10 cellular contexts compared by ENCODE assay signal in the genomic region with DNA sequence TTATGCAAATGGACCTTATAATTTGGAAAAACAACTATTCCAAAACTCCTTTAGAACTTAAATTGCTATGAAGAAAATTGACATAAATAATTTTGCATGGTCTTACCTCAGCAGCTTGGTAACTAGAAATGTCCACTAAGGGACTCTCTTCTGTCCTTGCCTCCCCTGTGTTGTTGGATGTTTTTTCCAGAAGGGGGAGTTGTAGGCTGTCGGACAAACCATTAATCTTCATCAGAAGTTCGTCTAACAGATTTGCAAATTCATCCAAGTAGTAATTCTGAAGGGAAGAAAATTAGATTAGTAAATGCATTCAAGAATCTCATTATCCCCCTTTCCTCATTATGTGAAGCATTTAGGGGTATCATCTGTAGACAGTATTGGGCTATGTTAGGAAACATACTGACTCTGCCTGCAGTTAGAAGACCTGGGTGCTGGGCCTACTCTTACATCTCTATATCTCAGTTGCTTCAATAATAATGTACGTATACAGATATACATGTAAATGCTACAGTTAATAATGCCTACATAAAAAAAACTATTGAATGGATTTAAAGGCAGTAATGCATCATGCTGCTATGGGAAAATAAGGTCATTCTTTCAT.
DNase-seq lines count a peak whose midpoint lies in the region; ATAC-seq, FAIRE-seq and TF ChIP-seq lines count a peak whose summit lies in the region.
"Had no signal": no experiment of that assay in that cellular context is flagged by ENCODE, and none has a peak within 500 bp of the region (broad histone marks: within the 10 kb centered on the region; RNA-seq: fewer than 3 reads in every experiment).

No MANE protein-coding gene starts in this region.

- H2AFZ ChIP-seq in K562 (ENCODE audit: low read depth, low read length) (no peak overlapping the region), HepG2 (ENCODE audit: low read length) (no peak overlapping the region)

- no peak for TF ChIP-seq POLR2A in NB4 (IDR thresholded peaks at IDR 0.05; ENCODE audit: extremely low read depth, insufficient read length)
- TF ChIP-seq POLR2A in K562 (conservative IDR thresholded peaks at IDR 0.05) = no peak
- no peak for TF ChIP-seq POLR2A in HepG2 (IDR thresholded peaks at IDR 0.05; ENCODE audit: insufficient read depth in 1 of 2, low read depth in 2 of 2, low read length in 2 of 2)

- H3F3A ChIP-seq in DOHH2 (ENCODE audit: control insufficient read depth, insufficient read depth) = no peaks in the 10 kb centered on the region

- no peaks in the 10 kb centered on the region for H3K9me1 ChIP-seq in K562 (ENCODE audit: control insufficient read depth, insufficient read depth, low read length)

- BruUV-seq in K562 (replicated peaks; lab: Mats Ljungman, UMichigan) (no TSS peak), HepG2 (replicated peaks; lab: Mats Ljungman, UMichigan) (no TSS peak)

- FAIRE-seq in K562 (lab: Jason Lieb, UNC) (peak; percentile 46), HepG2 (lab: Jason Lieb, UNC) (peak; percentile 56)

- CTCF ChIA-PET in K562 (lab: Yijun Ruan, JAX; ENCODE audit: low intra/inter-chr PET ratio) = no interaction called here
- CTCF ChIA-PET in HepG2 (lab: Yijun Ruan, JAX; ENCODE audit: low intra/inter-chr PET ratio, low total read pairs) = interaction anchor here (1.7 kb wide), 1 partner anchor 27 kb away, joined by 16 read pairs; no protein-coding TSS in a partner anchor

- 0% methylated on average over 3 of the region's 3 CpGs for WGBS in K562 (ENCODE audit: insufficient coverage, low coverage, missing lambda C conversion rate)
- 62% methylated on average over 3 of the region's 3 CpGs for WGBS in HepG2 (ENCODE audit: low lambda C conversion rate)

- peak; percentile 78 for ATAC-seq in K562
- peak; percentile 89 for ATAC-seq in HepG2
- ATAC-seq in HG03378 (IDR thresholded peaks at IDR 0.05; ENCODE audit: unreplicated experiment) = no peak
- ATAC-seq: stimulated activated naive CD8-positive, alpha-beta T cell treated with anti-CD3 and anti-CD28 coated beads, Interleukin-15, amount 100 ng/mL, for 72 hours had no signal

- POLR2A ChIA-PET in K562 (lab: Yijun Ruan, JAX) (no interaction called here), HepG2 (lab: Yijun Ruan, JAX) (no interaction called here)

- H3K27me3 ChIP-seq in DOHH2 (ENCODE audit: control insufficient read depth, low read length) = no peaks in the 10 kb centered on the region
- no peaks in the 10 kb centered on the region; a peak in 1 of 5 replicates for H3K27me3 ChIP-seq in K562 (ENCODE audit: control insufficient read depth in 2 of 2, insufficient read depth in 2 of 2, low read length in 2 of 2)
- no peaks in the 10 kb centered on the region for H3K27me3 ChIP-seq in HepG2 (ENCODE audit: control insufficient read depth in 1 of 2, insufficient read depth in 2 of 2, low read length in 2 of 2)

- H3K4me1 ChIP-seq in DOHH2 (ENCODE audit: control insufficient read depth, low read length) = peaks cover 37% of the 10 kb centered on the region
- H3K4me1 ChIP-seq in K562 (replicated peaks in 1 of 2; ENCODE audit: control insufficient read depth in 2 of 2, insufficient read depth in 2 of 2, low read length in 2 of 2) = no peaks in the 10 kb centered on the region
- peaks cover 40% of the 10 kb centered on the region for H3K4me1 ChIP-seq in HepG2 (ENCODE audit: insufficient read depth, low read length)

- H3K36me3 ChIP-seq in DOHH2 (ENCODE audit: control insufficient read depth, low read length) = no peaks in the 10 kb centered on the region
- no peaks in the 10 kb centered on the region for H3K36me3 ChIP-seq in K562 (ENCODE audit: control insufficient read depth, insufficient read depth, low read length)
- H3K36me3 ChIP-seq in HepG2 (replicated peaks in 1 of 2; ENCODE audit: control insufficient read depth in 1 of 2, insufficient read depth in 2 of 2, low read length in 2 of 2) = no peaks in the 10 kb centered on the region

- H3K27ac ChIP-seq in DOHH2 (ENCODE audit: low read depth, low read length) (no peak overlapping the region), K562 (ENCODE audit: extremely low read depth, low read depth, low read length) (no peak overlapping the region), HepG2 (ENCODE audit: extremely low read length, insufficient read depth, low read length) (no peak overlapping the region)

- H3K79me2 ChIP-seq in DOHH2 (ENCODE audit: control insufficient read depth, low read length) (no peaks in the 10 kb centered on the region), K562 (ENCODE audit: control insufficient read depth, insufficient read depth, low read length) (no peaks in the 10 kb centered on the region), HepG2 (ENCODE audit: insufficient read depth, low read length) (no peaks in the 10 kb centered on the region)

- in situ Hi-C loops in K562 (cut with MboI) = no loop called here
- in situ Hi-C loops in HepG2 (cut with HindIII; ENCODE audit: extremely low pct_ligation_motif_present, low pct_unique_long_range_greater_than_20kb) = no loop called here

- H3K4me2 ChIP-seq in DOHH2 (ENCODE audit: low read length) = no peak overlapping the region; the same call in 1 of the 2 replicates
- H3K4me2 ChIP-seq in K562 (ENCODE audit: insufficient read depth, low read length) = no peak overlapping the region
- H3K4me2 ChIP-seq in HepG2 (ENCODE audit: low read depth, low read length) = no peak overlapping the region

- TF ChIP-seq CTCF in DOHH2 (IDR thresholded peaks at IDR 0.05; ENCODE audit: low read depth, low read length, poor library complexity, severe bottlenecking) (peak; percentile 77), NB4 (IDR thresholded peaks at IDR 0.05; ENCODE audit: low read depth, low read length) (peak; percentile 42), K562 (IDR thresholded peaks at IDR 0.05 in 2 of 3, conservative IDR thresholded peaks at IDR 0.05 in 1 of 3; ENCODE audit: insufficient read depth in 2 of 3, low read depth in 1 of 3, low read length in 3 of 3) (peak; percentile 39 to 62 (median 48); a peak in 4 of 6 replicates), HepG2 (CRISPR knock-in tag; IDR thresholded peaks at IDR 0.05) (peak; percentile 63)

- TF ChIP-seq EP300 in K562 (IDR thresholded peaks at IDR 0.05; ENCODE audit: low read length) (no peak), HepG2 (IDR thresholded peaks at IDR 0.05; ENCODE audit: low read depth in 2 of 2, low read length in 2 of 2) (no peak), HepG2 (CRISPR knock-in tag; IDR thresholded peaks at IDR 0.05; ENCODE audit: borderline replicate concordance) (no peak)

- peak in 1 of 2 experiments; percentile 22; a peak in 1 of 4 replicates for TF ChIP-seq RAD21 in K562 (CRISPR knock-in tag; conservative IDR thresholded peaks at IDR 0.05 in 1 of 2, IDR thresholded peaks at IDR 0.05 in 1 of 2)
- TF ChIP-seq RAD21 in HepG2 (CRISPR knock-in tag; IDR thresholded peaks at IDR 0.05) = peak; percentile 60

- intact Hi-C loops in K562 (cut with micrococcal nuclease) (no loop called here), HepG2 (cut with micrococcal nuclease; ENCODE audit: unreplicated experiment) (loop anchor here (1.0 kb wide), 1 partner anchor 27 kb away; no protein-coding TSS in a partner anchor)

- no peak overlapping the region for H3K4me3 ChIP-seq in DOHH2 (ENCODE audit: low read length)
- no peak overlapping the region for H3K4me3 ChIP-seq in NB4 (ENCODE audit: low read depth, low read length)
- no peak overlapping the region for H3K4me3 ChIP-seq in K562
- H3K4me3 ChIP-seq in HepG2 (replicated peaks in 1 of 3; ENCODE audit: insufficient read depth in 1 of 3, low read depth in 2 of 3, low read length in 3 of 3) = no peak overlapping the region

- H4K20me1 ChIP-seq in DOHH2 (ENCODE audit: control insufficient read depth, insufficient read depth, low read depth, low read length) (no peaks in the 10 kb centered on the region), K562 (replicated peaks; ENCODE audit: control insufficient read depth, insufficient read depth, low read length) (no peaks in the 10 kb centered on the region), HepG2 (ENCODE audit: insufficient read depth, low read length) (no peaks in the 10 kb centered on the region)

- DNase-seq in NB4 (ENCODE audit: low read depth) (peak; percentile 48), K562 (ENCODE audit: extremely low read depth in 1 of 4, low spot score in 3 of 4) (peak in 1 of 4 experiments; percentile 14), HepG2 (ENCODE audit: low spot score) (no peak)
- no peak for DNase-seq in activated CD4-positive, alpha-beta T cell treated with anti-CD3 and anti-CD28 coated beads, Interleukin-2, amount 50 U/mL, for 1 hour
- no peak for DNase-seq in stimulated activated CD8-positive, alpha-beta memory T cell treated with anti-CD3 and anti-CD28 coated beads, Interleukin-4, amount 100 ng/mL, for 48 hours
- no peak for DNase-seq in activated CD4-positive, alpha-beta T cell treated with anti-CD3 and anti-CD28 coated beads for 1 hour
- DNase-seq: occipital lobe; stimulated activated naive CD8-positive, alpha-beta T cell treated with anti-CD3 and anti-CD28 coated beads, Interleukin-15, amount 100 ng/mL, for 72 hours had no signal

- H3K9me2 ChIP-seq in DOHH2 (replicated peaks; ENCODE audit: control insufficient read depth, low read length) = no peaks in the 10 kb centered on the region

- H3K9me3 ChIP-seq in DOHH2 (ENCODE audit: control insufficient read depth, insufficient read depth, low read length) (peaks cover 10% of the 10 kb centered on the region; the same call in 1 of the 2 replicates), K562 (replicated peaks; ENCODE audit: control insufficient read depth, insufficient read depth, low read depth, low read length) (no peaks in the 10 kb centered on the region), HepG2 (ENCODE audit: low read length) (no peaks in the 10 kb centered on the region)

- H3K9ac ChIP-seq in K562 (ENCODE audit: insufficient read depth in 1 of 2, low read depth in 2 of 2, low read length in 2 of 2) (no peak overlapping the region), HepG2 (ENCODE audit: insufficient read depth, low read depth, low read length) (no peak overlapping the region)

TF ChIP-seq in K562, 482 proteins besides CTCF, POLR2A, EP300 and RAD21 (continues in another document):
- TF ChIP-seq ZNF3 (CRISPR knock-in tag; IDR thresholded peaks at IDR 0.05) (no peak), MYC (IDR thresholded peaks at IDR 0.05; ENCODE audit: low read depth, low read length) (no peak), MYC (CRISPR knock-in tag; IDR thresholded peaks at IDR 0.05; ENCODE audit: borderline replicate concordance, low read depth) (no peak)

TF ChIP-seq in HepG2, 621 proteins besides CTCF, POLR2A, EP300 and RAD21 (continues in another document):
- no peak for TF ChIP-seq GABPB1 (CRISPR knock-in tag; IDR thresholded peaks at IDR 0.05)
